Comparison of ENCODE assay signal across 8 cellular contexts in genomic region chr19:19404879-19405860, GRCh38. TPM values are rescaled to one million over a fixed set of nuclear protein-coding genes. Genes with fewer than 3 reads are reported as not detected.
DNase-seq lines count a peak whose midpoint lies in the region; ATAC-seq and TF ChIP-seq lines count a peak whose summit lies in the region.

Gene GATAD2A, plus strand, starts transcription at chr19:19405675. Its CDS starts 59,671 bp downstream, at chr19:19465346.

- DNase-seq in EH (ENCODE audit: low read depth) = peak; percentile 93
- peak; percentile 97 for DNase-seq in activated effector memory CD4-positive, alpha-beta T cell treated with anti-CD3 and anti-CD28 coated beads, Interleukin-2, amount 50 U/mL, for 16 hours
- peak; percentile 92 for DNase-seq in fibroblast of the aortic adventitia (ENCODE audit: low read depth)
- DNase-seq in stimulated activated naive CD8-positive, alpha-beta T cell treated with anti-CD3 and anti-CD28 coated beads, Interleukin-15, amount 100 ng/mL, for 72 hours = peak; percentile 90 to 95

- no peaks in the 10 kb centered on the region for H3K27me3 ChIP-seq in neural cell (ENCODE audit: insufficient read depth, low read depth, low read length)

- peaks cover 71% of the 10 kb centered on the region for H3K4me1 Mint-ChIP-seq in stimulated activated naive CD8-positive, alpha-beta T cell treated with anti-CD3 and anti-CD28 coated beads, Interleukin-15, amount 100 ng/mL, for 72 hours

- TF ChIP-seq CTCF in fibroblast of the aortic adventitia (IDR thresholded peaks at IDR 0.05; ENCODE audit: insufficient read depth, low read length) (peak; percentile 29), neural cell (IDR thresholded peaks at IDR 0.05; ENCODE audit: poor library complexity, severe bottlenecking) (peak; percentile 60)

- TF ChIP-seq EP300 in neural cell (conservative IDR thresholded peaks at IDR 0.05; ENCODE audit: poor library complexity, severe bottlenecking) = no peak

- no peaks in the 10 kb centered on the region for H3K9me2 ChIP-seq in neural cell (ENCODE audit: insufficient read depth, low read length)

- peak; percentile 56 for TF ChIP-seq POLR2A in Raji (IDR thresholded peaks at IDR 0.05; ENCODE audit: insufficient read depth, low read depth, low read length)

- peak within 1 kb of the TSS; percentile 85 to 96 for H3K27ac Mint-ChIP-seq in stimulated activated naive CD8-positive, alpha-beta T cell treated with anti-CD3 and anti-CD28 coated beads, Interleukin-15, amount 100 ng/mL, for 72 hours

- peak within 1 kb of the TSS; percentile 59 for H3K9ac ChIP-seq in neural cell (ENCODE audit: low read length)

- H3K36me3 ChIP-seq in KOPT-K1 (ENCODE audit: insufficient read depth, low read length) = peaks cover 10% of the 10 kb centered on the region; the same call in 1 of the 2 replicates
- H3K36me3 ChIP-seq in neural cell (ENCODE audit: insufficient read depth, low read length) = no peaks in the 10 kb centered on the region

- H2AFZ ChIP-seq in neural cell (ENCODE audit: low read depth, low read length) = peak within 1 kb of the TSS; percentile 18

- no peaks in the 10 kb centered on the region for H3K9me3 Mint-ChIP-seq in stimulated activated naive CD8-positive, alpha-beta T cell treated with anti-CD3 and anti-CD28 coated beads, Interleukin-15, amount 100 ng/mL, for 72 hours

- TF ChIP-seq RAD21 in neural cell (conservative IDR thresholded peaks at IDR 0.05) = peak; percentile 53

- peak within 1 kb of the TSS; percentile 79 for H3K4me3 ChIP-seq in fibroblast of the aortic adventitia (ENCODE audit: low read depth, low read length)
- peak within 1 kb of the TSS; percentile 82 for H3K4me3 ChIP-seq in neural cell (ENCODE audit: low read length)

- H3F3A ChIP-seq in neural cell (ENCODE audit: insufficient read depth, low read length, poor library complexity, severe bottlenecking) = no peaks in the 10 kb centered on the region

- H3K4me3 Mint-ChIP-seq in stimulated activated naive CD8-positive, alpha-beta T cell treated with anti-CD3 and anti-CD28 coated beads, Interleukin-15, amount 100 ng/mL, for 72 hours = peak within 1 kb of the TSS; percentile 95 to 96

- peak; percentile 75 for ATAC-seq in GM21786 (IDR thresholded peaks at IDR 0.05; ENCODE audit: unreplicated experiment)
- ATAC-seq in stimulated activated naive CD8-positive, alpha-beta T cell treated with anti-CD3 and anti-CD28 coated beads, Interleukin-15, amount 100 ng/mL, for 72 hours = peak; percentile 76

- peaks cover 23% of the 10 kb centered on the region for H3K79me2 ChIP-seq in neural cell (replicated peaks; ENCODE audit: insufficient read depth, low read length)

- peak within 1 kb of the TSS; percentile 86 for H3K4me2 ChIP-seq in neural cell (ENCODE audit: low read length)

- H3K9me3 ChIP-seq in KOPT-K1 (ENCODE audit: insufficient read depth, low read length, poor library complexity, severe bottlenecking) (no peaks in the 10 kb centered on the region), neural cell (ENCODE audit: low read length) (no peaks in the 10 kb centered on the region)

- H3K27ac ChIP-seq in KOPT-K1 (ENCODE audit: low read depth, low read length, poor library complexity, severe bottlenecking) (peak within 1 kb of the TSS; percentile 81), neural cell (ENCODE audit: low read length) (peak within 1 kb of the TSS; percentile 49)

- no peaks in the 10 kb centered on the region for H4K20me1 ChIP-seq in neural cell (ENCODE audit: insufficient read depth)

- H3K27me3 Mint-ChIP-seq in stimulated activated naive CD8-positive, alpha-beta T cell treated with anti-CD3 and anti-CD28 coated beads, Interleukin-15, amount 100 ng/mL, for 72 hours = no peaks in the 10 kb centered on the region

TF ChIP-seq in neural cell, 6 proteins besides CTCF, POLR2A, EP300 and RAD21:
- no peak for TF ChIP-seq REST (IDR thresholded peaks at IDR 0.05; ENCODE audit: borderline replicate concordance)
- no peak for TF ChIP-seq POLR2AphosphoS5 (IDR thresholded peaks at IDR 0.05)
- peak; percentile 87 for TF ChIP-seq MXI1 (conservative IDR thresholded peaks at IDR 0.05; ENCODE audit: poor library complexity, severe bottlenecking)
- TF ChIP-seq SMC3 (conservative IDR thresholded peaks at IDR 0.05; ENCODE audit: poor library complexity) = peak; percentile 66
- no peak for TF ChIP-seq TAF1 (IDR thresholded peaks at IDR 0.05; ENCODE audit: low read depth)
- TF ChIP-seq EZH2 (IDR thresholded peaks at IDR 0.05; ENCODE audit: borderline replicate concordance, insufficient read depth, low read length, poor library complexity, severe bottlenecking) = no peak

RNA-seq across cellular contexts. Expression of gene GATAD2A, which starts in this region (rescaled TPM):
- 36.7 and 46.4 TPM in 2 replicates for total RNA-seq in fibroblast of the aortic adventitia (ENCODE audit: low replicate concordance)
- polyA plus RNA-seq in neural cell = 13.9 and 18.1 TPM in 2 replicates
- polyA minus RNA-seq in neural cell = 28.2 and 34.7 TPM in 2 replicates

Comparison
In these comparisons a context has a peak if more than half of its experiments do, and no peak if none do; other contexts are left out.
1. Peak in every context shown above with its lines: DNase-seq, ATAC-seq, H3K4me3 ChIP-seq and H3K27ac ChIP-seq.